ENCODE assay signal across 2 cellular contexts in genomic region chr5:10541247-10541646, GRCh38.
TF ChIP-seq lines count a peak whose summit lies in the region.

No MANE protein-coding gene starts in this region.

TF ChIP-seq in HepG2, 621 proteins besides CTCF, POLR2A, EP300 and RAD21 (continues in another document):
- 0 out of 2 replicates have a peak, but pooled peaks have one; percentile 19 for TF ChIP-seq HNF4A (CRISPR knock-in tag; IDR thresholded peaks at IDR 0.05)
- no peak for TF ChIP-seq HCFC1 (IDR thresholded peaks at IDR 0.05; ENCODE audit: low read depth, low read length)
- TF ChIP-seq ARID5B (CRISPR knock-in tag; IDR thresholded peaks at IDR 0.05) = 0 out of 2 replicates have a peak, but pooled peaks have one; percentile 16
- TF ChIP-seq SP140L (CRISPR knock-in tag; IDR thresholded peaks at IDR 0.05; ENCODE audit: borderline replicate concordance) = no peak
- TF ChIP-seq CEBPB (IDR thresholded peaks at IDR 0.05; ENCODE audit: borderline replicate concordance, low read depth, low read length) = peak; percentile 82
- TF ChIP-seq, protein P1, sequence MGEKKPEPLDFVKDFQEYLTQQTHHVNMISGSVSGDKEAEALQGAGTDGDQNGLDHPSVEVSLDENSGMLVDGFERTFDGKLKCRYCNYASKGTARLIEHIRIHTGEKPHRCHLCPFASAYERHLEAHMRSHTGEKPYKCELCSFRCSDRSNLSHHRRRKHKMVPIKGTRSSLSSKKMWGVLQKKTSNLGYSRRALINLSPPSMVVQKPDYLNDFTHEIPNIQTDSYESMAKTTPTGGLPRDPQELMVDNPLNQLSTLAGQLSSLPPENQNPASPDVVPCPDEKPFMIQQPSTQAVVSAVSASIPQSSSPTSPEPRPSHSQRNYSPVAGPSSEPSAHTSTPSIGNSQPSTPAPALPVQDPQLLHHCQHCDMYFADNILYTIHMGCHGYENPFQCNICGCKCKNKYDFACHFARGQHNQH (CRISPR knock-in tag; IDR thresholded peaks at IDR 0.05) = no peak
- peak; percentile 66 for TF ChIP-seq RARA (CRISPR knock-in tag; IDR thresholded peaks at IDR 0.05)
- TF ChIP-seq ZNF7 (CRISPR knock-in tag; IDR thresholded peaks at IDR 0.05) = no peak
- no peak for TF ChIP-seq ZNF501 (CRISPR knock-in tag; IDR thresholded peaks at IDR 0.05)
- no peak for TF ChIP-seq ATF2 (CRISPR knock-in tag; IDR thresholded peaks at IDR 0.05)
- TF ChIP-seq SMARCC2 (IDR thresholded peaks at IDR 0.05) = no peak
- TF ChIP-seq, protein P2, sequence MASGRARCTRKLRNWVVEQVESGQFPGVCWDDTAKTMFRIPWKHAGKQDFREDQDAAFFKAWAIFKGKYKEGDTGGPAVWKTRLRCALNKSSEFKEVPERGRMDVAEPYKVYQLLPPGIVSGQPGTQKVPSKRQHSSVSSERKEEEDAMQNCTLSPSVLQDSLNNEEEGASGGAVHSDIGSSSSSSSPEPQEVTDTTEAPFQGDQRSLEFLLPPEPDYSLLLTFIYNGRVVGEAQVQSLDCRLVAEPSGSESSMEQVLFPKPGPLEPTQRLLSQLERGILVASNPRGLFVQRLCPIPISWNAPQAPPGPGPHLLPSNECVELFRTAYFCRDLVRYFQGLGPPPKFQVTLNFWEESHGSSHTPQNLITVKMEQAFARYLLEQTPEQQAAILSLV (CRISPR knock-in tag; IDR thresholded peaks at IDR 0.05; ENCODE audit: borderline replicate concordance) = no peak
- no peak for TF ChIP-seq PCBP2 (optimal IDR thresholded peaks at IDR 0.05; ENCODE audit: low read depth, low read length, poor library complexity, severe bottlenecking)
- peak; percentile 36; the same call in 1 of the 2 replicates for TF ChIP-seq CEBPG (CRISPR knock-in tag; IDR thresholded peaks at IDR 0.05)
- TF ChIP-seq TCF12 (IDR thresholded peaks at IDR 0.05) = no peak
- TF ChIP-seq TCF12 (CRISPR knock-in tag; IDR thresholded peaks at IDR 0.05) = no peak
- TF ChIP-seq, protein P3, sequence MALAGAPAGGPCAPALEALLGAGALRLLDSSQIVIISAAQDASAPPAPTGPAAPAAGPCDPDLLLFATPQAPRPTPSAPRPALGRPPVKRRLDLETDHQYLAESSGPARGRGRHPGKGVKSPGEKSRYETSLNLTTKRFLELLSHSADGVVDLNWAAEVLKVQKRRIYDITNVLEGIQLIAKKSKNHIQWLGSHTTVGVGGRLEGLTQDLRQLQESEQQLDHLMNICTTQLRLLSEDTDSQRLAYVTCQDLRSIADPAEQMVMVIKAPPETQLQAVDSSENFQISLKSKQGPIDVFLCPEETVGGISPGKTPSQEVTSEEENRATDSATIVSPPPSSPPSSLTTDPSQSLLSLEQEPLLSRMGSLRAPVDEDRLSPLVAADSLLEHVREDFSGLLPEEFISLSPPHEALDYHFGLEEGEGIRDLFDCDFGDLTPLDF (CRISPR knock-in tag; IDR thresholded peaks at IDR 0.05) = no peak
- TF ChIP-seq, protein P4, sequence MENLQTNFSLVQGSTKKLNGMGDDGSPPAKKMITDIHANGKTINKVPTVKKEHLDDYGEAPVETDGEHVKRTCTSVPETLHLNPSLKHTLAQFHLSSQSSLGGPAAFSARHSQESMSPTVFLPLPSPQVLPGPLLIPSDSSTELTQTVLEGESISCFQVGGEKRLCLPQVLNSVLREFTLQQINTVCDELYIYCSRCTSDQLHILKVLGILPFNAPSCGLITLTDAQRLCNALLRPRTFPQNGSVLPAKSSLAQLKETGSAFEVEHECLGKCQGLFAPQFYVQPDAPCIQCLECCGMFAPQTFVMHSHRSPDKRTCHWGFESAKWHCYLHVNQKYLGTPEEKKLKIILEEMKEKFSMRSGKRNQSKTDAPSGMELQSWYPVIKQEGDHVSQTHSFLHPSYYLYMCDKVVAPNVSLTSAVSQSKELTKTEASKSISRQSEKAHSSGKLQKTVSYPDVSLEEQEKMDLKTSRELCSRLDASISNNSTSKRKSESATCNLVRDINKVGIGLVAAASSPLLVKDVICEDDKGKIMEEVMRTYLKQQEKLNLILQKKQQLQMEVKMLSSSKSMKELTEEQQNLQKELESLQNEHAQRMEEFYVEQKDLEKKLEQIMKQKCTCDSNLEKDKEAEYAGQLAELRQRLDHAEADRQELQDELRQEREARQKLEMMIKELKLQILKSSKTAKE (CRISPR knock-in tag; IDR thresholded peaks at IDR 0.05; ENCODE audit: borderline replicate concordance) = no peak

TF ChIP-seq in WTC11, 78 proteins besides CTCF, POLR2A, EP300 and RAD21:
- TF ChIP-seq FOXP1 (CRISPR knock-in tag; IDR thresholded peaks at IDR 0.05; ENCODE audit: borderline replicate concordance) = no peak
- no peak for TF ChIP-seq GRHL2 (CRISPR knock-in tag; IDR thresholded peaks at IDR 0.05; ENCODE audit: insufficient replicate concordance, severe bottlenecking)
- TF ChIP-seq ZNF317 (CRISPR knock-in tag; IDR thresholded peaks at IDR 0.05; ENCODE audit: borderline replicate concordance, low read depth) = no peak
- TF ChIP-seq, protein P5, sequence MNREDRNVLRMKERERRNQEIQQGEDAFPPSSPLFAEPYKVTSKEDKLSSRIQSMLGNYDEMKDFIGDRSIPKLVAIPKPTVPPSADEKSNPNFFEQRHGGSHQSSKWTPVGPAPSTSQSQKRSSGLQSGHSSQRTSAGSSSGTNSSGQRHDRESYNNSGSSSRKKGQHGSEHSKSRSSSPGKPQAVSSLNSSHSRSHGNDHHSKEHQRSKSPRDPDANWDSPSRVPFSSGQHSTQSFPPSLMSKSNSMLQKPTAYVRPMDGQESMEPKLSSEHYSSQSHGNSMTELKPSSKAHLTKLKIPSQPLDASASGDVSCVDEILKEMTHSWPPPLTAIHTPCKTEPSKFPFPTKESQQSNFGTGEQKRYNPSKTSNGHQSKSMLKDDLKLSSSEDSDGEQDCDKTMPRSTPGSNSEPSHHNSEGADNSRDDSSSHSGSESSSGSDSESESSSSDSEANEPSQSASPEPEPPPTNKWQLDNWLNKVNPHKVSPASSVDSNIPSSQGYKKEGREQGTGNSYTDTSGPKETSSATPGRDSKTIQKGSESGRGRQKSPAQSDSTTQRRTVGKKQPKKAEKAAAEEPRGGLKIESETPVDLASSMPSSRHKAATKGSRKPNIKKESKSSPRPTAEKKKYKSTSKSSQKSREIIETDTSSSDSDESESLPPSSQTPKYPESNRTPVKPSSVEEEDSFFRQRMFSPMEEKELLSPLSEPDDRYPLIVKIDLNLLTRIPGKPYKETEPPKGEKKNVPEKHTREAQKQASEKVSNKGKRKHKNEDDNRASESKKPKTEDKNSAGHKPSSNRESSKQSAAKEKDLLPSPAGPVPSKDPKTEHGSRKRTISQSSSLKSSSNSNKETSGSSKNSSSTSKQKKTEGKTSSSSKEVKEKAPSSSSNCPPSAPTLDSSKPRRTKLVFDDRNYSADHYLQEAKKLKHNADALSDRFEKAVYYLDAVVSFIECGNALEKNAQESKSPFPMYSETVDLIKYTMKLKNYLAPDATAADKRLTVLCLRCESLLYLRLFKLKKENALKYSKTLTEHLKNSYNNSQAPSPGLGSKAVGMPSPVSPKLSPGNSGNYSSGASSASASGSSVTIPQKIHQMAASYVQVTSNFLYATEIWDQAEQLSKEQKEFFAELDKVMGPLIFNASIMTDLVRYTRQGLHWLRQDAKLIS (CRISPR knock-in tag; IDR thresholded peaks at IDR 0.05; ENCODE audit: borderline replicate concordance) = no peak
- TF ChIP-seq HMGA2 (CRISPR knock-in tag; IDR thresholded peaks at IDR 0.05) = no peak
- TF ChIP-seq ERG (CRISPR knock-in tag; IDR thresholded peaks at IDR 0.05) = no peak
- no peak for TF ChIP-seq NFE2L1 (CRISPR knock-in tag; IDR thresholded peaks at IDR 0.05)
- no peak for TF ChIP-seq ZMAT4 (CRISPR knock-in tag; IDR thresholded peaks at IDR 0.05)
- no peak for TF ChIP-seq ESRRA (CRISPR knock-in tag; IDR thresholded peaks at IDR 0.05; ENCODE audit: borderline replicate concordance)
- no peak for TF ChIP-seq CREB1 (CRISPR knock-in tag; IDR thresholded peaks at IDR 0.05)
- TF ChIP-seq ZNF423 (CRISPR knock-in tag; IDR thresholded peaks at IDR 0.05) = no peak
- TF ChIP-seq SMAD4 (CRISPR knock-in tag; IDR thresholded peaks at IDR 0.05) = no peak
- no peak for TF ChIP-seq USF1 (CRISPR knock-in tag; IDR thresholded peaks at IDR 0.05)
- no peak for TF ChIP-seq NR1H2 (CRISPR knock-in tag; IDR thresholded peaks at IDR 0.05)
- TF ChIP-seq, protein P6, sequence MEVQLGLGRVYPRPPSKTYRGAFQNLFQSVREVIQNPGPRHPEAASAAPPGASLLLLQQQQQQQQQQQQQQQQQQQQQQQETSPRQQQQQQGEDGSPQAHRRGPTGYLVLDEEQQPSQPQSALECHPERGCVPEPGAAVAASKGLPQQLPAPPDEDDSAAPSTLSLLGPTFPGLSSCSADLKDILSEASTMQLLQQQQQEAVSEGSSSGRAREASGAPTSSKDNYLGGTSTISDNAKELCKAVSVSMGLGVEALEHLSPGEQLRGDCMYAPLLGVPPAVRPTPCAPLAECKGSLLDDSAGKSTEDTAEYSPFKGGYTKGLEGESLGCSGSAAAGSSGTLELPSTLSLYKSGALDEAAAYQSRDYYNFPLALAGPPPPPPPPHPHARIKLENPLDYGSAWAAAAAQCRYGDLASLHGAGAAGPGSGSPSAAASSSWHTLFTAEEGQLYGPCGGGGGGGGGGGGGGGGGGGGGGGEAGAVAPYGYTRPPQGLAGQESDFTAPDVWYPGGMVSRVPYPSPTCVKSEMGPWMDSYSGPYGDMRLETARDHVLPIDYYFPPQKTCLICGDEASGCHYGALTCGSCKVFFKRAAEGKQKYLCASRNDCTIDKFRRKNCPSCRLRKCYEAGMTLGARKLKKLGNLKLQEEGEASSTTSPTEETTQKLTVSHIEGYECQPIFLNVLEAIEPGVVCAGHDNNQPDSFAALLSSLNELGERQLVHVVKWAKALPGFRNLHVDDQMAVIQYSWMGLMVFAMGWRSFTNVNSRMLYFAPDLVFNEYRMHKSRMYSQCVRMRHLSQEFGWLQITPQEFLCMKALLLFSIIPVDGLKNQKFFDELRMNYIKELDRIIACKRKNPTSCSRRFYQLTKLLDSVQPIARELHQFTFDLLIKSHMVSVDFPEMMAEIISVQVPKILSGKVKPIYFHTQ (CRISPR knock-in tag; IDR thresholded peaks at IDR 0.05) = no peak
- no peak for TF ChIP-seq ARID4B (CRISPR knock-in tag; IDR thresholded peaks at IDR 0.05; ENCODE audit: borderline replicate concordance)
- no peak for TF ChIP-seq ZNF396 (CRISPR knock-in tag; IDR thresholded peaks at IDR 0.05; ENCODE audit: borderline replicate concordance)
- TF ChIP-seq ZNF263 (CRISPR knock-in tag; IDR thresholded peaks at IDR 0.05; ENCODE audit: low read depth) = no peak
